22 cellular contexts compared by ENCODE assay signal in the genomic region with DNA sequence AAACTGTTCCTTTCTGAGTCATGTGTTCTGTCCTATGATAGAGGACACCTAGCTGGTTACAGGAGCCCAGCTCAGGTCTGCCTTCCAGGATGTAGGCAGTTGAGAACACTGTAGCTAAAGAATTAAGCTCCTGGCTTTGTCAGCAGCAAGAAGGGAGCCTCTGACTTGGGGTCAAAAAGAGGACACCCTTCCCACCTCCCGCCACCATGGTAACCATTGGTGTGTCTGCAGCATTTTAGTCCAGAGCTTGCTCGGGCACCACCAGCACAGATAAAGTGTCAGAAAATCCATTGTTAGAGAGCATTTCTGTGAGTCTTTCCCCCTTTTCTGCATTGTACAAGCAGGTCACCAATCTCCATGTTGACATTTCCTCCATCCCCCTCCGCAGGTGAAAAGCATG.
"Had no signal": no experiment of that assay in that cellular context is flagged by ENCODE, and none has a peak within 500 bp of the region (broad histone marks: within the 10 kb centered on the region; RNA-seq: fewer than 3 reads in every experiment).

No MANE protein-coding gene starts in this region.

- FAIRE-seq: colon, keratinocyte had no signal

- H3K27me3 ChIP-seq: foreskin keratinocyte, spleen, tibial artery, upper lobe of right lung, vagina had no signal

- H3K9ac ChIP-seq: parathyroid adenoma had no signal

- H3K4me1 ChIP-seq: foreskin keratinocyte, parathyroid adenoma, psoas muscle, spleen, upper lobe of right lung, vagina had no signal

- H3K4me3 ChIP-seq: psoas muscle, spleen, tibial artery, upper lobe of right lung, vagina had no signal

- ATAC-seq: effector memory CD8-positive, alpha-beta T cell; foreskin keratinocyte; left colon; natural killer cell; psoas muscle; sciatic nerve; stimulated activated memory B cell treated with anti-CD40 and anti-IgM and Interleukin-4, amounts not matched to agents 10 μg/mL and 1 μg/mL and 100 μg/mL, for 72 hours; upper lobe of right lung had no signal

- H3K27me3 Mint-ChIP-seq: dendritic cell treated with granulocyte-macrophage colony-stimulating factor and Interleukin-4, amounts not matched to agents 40 ng/mL and 50 ng/mL, for 4 days; effector memory CD8-positive, alpha-beta T cell; stimulated activated memory B cell treated with anti-CD40 and anti-IgM and Interleukin-4, amounts not matched to agents 10 μg/mL and 1 μg/mL and 100 μg/mL, for 72 hours; stimulated activated naive CD8-positive, alpha-beta T cell treated with anti-CD3 and anti-CD28 coated beads, Interleukin-15, Interleukin-2, amounts not matched to agents 100 ng/mL and 50 ng/mL, for 24 hours had no signal

- H2AFZ ChIP-seq: parathyroid adenoma had no signal

- H3K4me1 Mint-ChIP-seq: stimulated activated memory B cell treated with anti-CD40 and anti-IgM and Interleukin-4, amounts not matched to agents 10 μg/mL and 1 μg/mL and 100 μg/mL, for 72 hours had no signal

- H3K27ac Mint-ChIP-seq: dendritic cell treated with granulocyte-macrophage colony-stimulating factor and Interleukin-4, amounts not matched to agents 40 ng/mL and 50 ng/mL, for 4 days; natural killer cell; stimulated activated memory B cell treated with anti-CD40 and anti-IgM and Interleukin-4, amounts not matched to agents 10 μg/mL and 1 μg/mL and 100 μg/mL, for 72 hours; stimulated activated naive CD8-positive, alpha-beta T cell treated with anti-CD3 and anti-CD28 coated beads, Interleukin-15, Interleukin-2, amounts not matched to agents 100 ng/mL and 50 ng/mL, for 24 hours had no signal

- DNase-seq: effector memory CD8-positive, alpha-beta T cell; foreskin keratinocyte; immature natural killer cell; left colon; natural killer cell; occipital lobe; psoas muscle; retina; spleen; stimulated activated CD4-positive, alpha-beta T cell treated with anti-CD3 and anti-CD28 coated beads, Interleukin-15, amount 100 ng/mL, for 24 hours; stimulated activated CD4-positive, alpha-beta T cell treated with anti-CD3 and anti-CD28 coated beads, Interleukin-1b, Interleukin-23, amount 100 ng/mL, for 48 hours; stimulated activated CD4-positive, alpha-beta T cell treated with anti-CD3 and anti-CD28 coated beads, Interleukin-4, amount 100 ng/mL, for 24 hours; tibial artery; upper lobe of right lung had no signal

- H3K79me2 ChIP-seq: parathyroid adenoma had no signal

- H3K27ac ChIP-seq: foreskin keratinocyte, parathyroid adenoma, psoas muscle, spleen, tibial artery, upper lobe of right lung, vagina had no signal

- H3K4me3 Mint-ChIP-seq: dendritic cell treated with granulocyte-macrophage colony-stimulating factor and Interleukin-4, amounts not matched to agents 40 ng/mL and 50 ng/mL, for 4 days; effector memory CD8-positive, alpha-beta T cell; immature natural killer cell; natural killer cell; stimulated activated memory B cell treated with anti-CD40 and anti-IgM and Interleukin-4, amounts not matched to agents 10 μg/mL and 1 μg/mL and 100 μg/mL, for 72 hours; stimulated activated naive CD8-positive, alpha-beta T cell treated with anti-CD3 and anti-CD28 coated beads, Interleukin-15, Interleukin-2, amounts not matched to agents 100 ng/mL and 50 ng/mL, for 24 hours had no signal

- H3K9me3 ChIP-seq: psoas muscle, spleen, tibial artery, upper lobe of right lung, vagina had no signal

- H3K9me3 Mint-ChIP-seq: dendritic cell treated with granulocyte-macrophage colony-stimulating factor and Interleukin-4, amounts not matched to agents 40 ng/mL and 50 ng/mL, for 4 days; effector memory CD8-positive, alpha-beta T cell; natural killer cell; stimulated activated naive CD8-positive, alpha-beta T cell treated with anti-CD3 and anti-CD28 coated beads, Interleukin-15, Interleukin-2, amounts not matched to agents 100 ng/mL and 50 ng/mL, for 24 hours had no signal
